Comparison of ENCODE assay signal across 22 cellular contexts in genomic region chr1:41225495-41225894, GRCh38. TPM values are rescaled to one million over a fixed set of nuclear protein-coding genes. Genes with fewer than 3 reads are reported as not detected.
DNase-seq lines count a peak whose midpoint lies in the region; FAIRE-seq and TF ChIP-seq lines count a peak whose summit lies in the region.
"Had no signal": no experiment of that assay in that cellular context is flagged by ENCODE, and none has a peak within 500 bp of the region (broad histone marks: within the 10 kb centered on the region; RNA-seq: fewer than 3 reads in every experiment).

No MANE protein-coding gene starts in this region.

- H3K36me3 ChIP-seq in HEK293 (ENCODE audit: control insufficient read depth in 2 of 2, insufficient read depth in 1 of 2, low read length in 2 of 2): peaks cover 0 to 2% of the 10 kb centered on the region in 2 experiments
- H3K36me3 ChIP-seq: BE2C had no signal

- POLR2A ChIA-PET in HEK293 (lab: Yijun Ruan, JAX): no interaction called here

- TF ChIP-seq CTCF in D721Med (IDR thresholded peaks at IDR 0.05; ENCODE audit: insufficient read depth, missing control alignments) (no peak), HEK293 (tag by site-specific recombination; IDR thresholded peaks at IDR 0.05) (no peak), glutamatergic neuron (IDR thresholded peaks at IDR 0.05; ENCODE audit: partially characterized antibody, unreplicated experiment) (no peak)

- DNase-seq in D721Med (ENCODE audit: insufficient read length, low spot score) (no peak), GM19239 (ENCODE audit: insufficient read length, low spot score) (no peak), kidney tubule cell (ENCODE audit: low spot score) (peak; percentile 10), KBM-7 (no peak), middle frontal gyrus (ENCODE audit: extremely low spot score, low spot score) (no peak), glutamatergic neuron (no peak)
- DNase-seq: 8988T; ACHN; BE2C; C1 segment of cervical spinal cord; CD4-positive, alpha-beta memory T cell; CD4-positive, CD25-positive, alpha-beta regulatory T cell; CD8-positive, alpha-beta memory T cell; COR-L47; DMS79 treated with DMSO at 0.1 percent for 48 hours; GF-D8 had no signal

- no peak overlapping the region for H3K27ac ChIP-seq in HEK293 (ENCODE audit: extremely low read depth, low read depth, low read length)
- H3K27ac ChIP-seq: BLaER1 had no signal

- peaks cover 9% of the 10 kb centered on the region; the same call in 1 of the 2 replicates for H3K4me1 ChIP-seq in HEK293 (ENCODE audit: control insufficient read depth, insufficient read depth, low read length)
- H3K4me1 ChIP-seq: BE2C, BLaER1 had no signal

- in situ Hi-C loops in KBM-7 (cut with MboI; ENCODE audit: low pct_unique_long_range_greater_than_20kb, low sequenced_read_pairs): no loop called here

- no peak overlapping the region for H3K4me3 ChIP-seq in HEK293 (ENCODE audit: low read depth, low read length)
- H3K4me3 ChIP-seq: BLaER1 had no signal

- no peak overlapping the region for H3K4me3 Mint-ChIP-seq in glutamatergic neuron (ENCODE audit: unreplicated experiment)
- H3K4me3 Mint-ChIP-seq: CD14-positive monocyte; CD4-positive, alpha-beta memory T cell; CD4-positive, CD25-positive, alpha-beta regulatory T cell; CD8-positive, alpha-beta memory T cell had no signal

- no peak overlapping the region for H3K27ac Mint-ChIP-seq in glutamatergic neuron (ENCODE audit: unreplicated experiment)
- H3K27ac Mint-ChIP-seq: CD14-positive monocyte; CD4-positive, CD25-positive, alpha-beta regulatory T cell had no signal

- H3K4me1 Mint-ChIP-seq in glutamatergic neuron (ENCODE audit: low read depth, unreplicated experiment): peaks cover 3% of the 10 kb centered on the region

- no peaks in the 10 kb centered on the region for H3K27me3 Mint-ChIP-seq in glutamatergic neuron (ENCODE audit: unreplicated experiment)
- H3K27me3 Mint-ChIP-seq: CD4-positive, alpha-beta memory T cell; CD4-positive, CD25-positive, alpha-beta regulatory T cell; CD8-positive, alpha-beta memory T cell had no signal

- CTCF ChIA-PET in HEK293 (lab: Yijun Ruan, JAX): no interaction called here

- FAIRE-seq in D721Med (lab: Jason Lieb, UNC) (peak; percentile 44), GM19239 (lab: Jason Lieb, UNC) (peak; percentile 77)
- FAIRE-seq: A204.1, G401.6, GM12891 had no signal

- no peaks in the 10 kb centered on the region for H3K9me3 Mint-ChIP-seq in glutamatergic neuron (ENCODE audit: unreplicated experiment)

- no peaks in the 10 kb centered on the region for H3K9me3 ChIP-seq in HEK293 (ENCODE audit: control insufficient read depth, insufficient read depth, low read depth, low read length)
- H3K9me3 ChIP-seq: BE2C had no signal

- no peaks in the 10 kb centered on the region for H3K36me3 Mint-ChIP-seq in glutamatergic neuron (ENCODE audit: unreplicated experiment)

TF ChIP-seq in HEK293, 187 proteins besides CTCF, POLR2A, EP300 and RAD21:
- TF ChIP-seq GLI4 (tag by site-specific recombination; IDR thresholded peaks at IDR 0.05) (no peak), PRDM1 (tag by site-specific recombination; IDR thresholded peaks at IDR 0.05) (peak; percentile 90), GLIS2 (tag by site-specific recombination; IDR thresholded peaks at IDR 0.05) (no peak)

RNA-seq across cellular contexts. Expression of gene SCMH1, which starts 16.6 kb away (rescaled TPM):
- 17.8 TPM for total RNA-seq in glutamatergic neuron (ENCODE audit: unreplicated experiment)
